Comparison of ENCODE assay signal across 8 cellular contexts in the genomic region with DNA sequence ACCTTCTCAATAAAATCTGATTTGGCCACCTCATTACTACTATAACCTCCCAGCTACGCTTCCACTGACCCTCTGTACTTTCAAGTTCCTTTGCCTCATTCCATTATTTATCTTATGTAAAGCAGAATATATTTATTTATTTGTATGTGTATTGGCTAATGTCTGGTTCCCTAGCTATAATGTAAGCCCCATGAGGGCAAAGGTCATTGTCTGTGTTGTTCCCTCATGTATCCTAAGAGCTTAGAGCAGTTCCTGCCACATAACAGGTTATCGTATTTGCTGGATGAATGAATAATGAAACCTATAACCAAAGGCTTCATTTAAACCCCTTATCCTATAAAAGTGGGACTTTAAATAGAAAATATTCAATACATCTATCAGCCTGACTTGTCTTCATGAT.
"Had no signal": no experiment of that assay in that cellular context is flagged by ENCODE, and none has a peak within 500 bp of the region (broad histone marks: within the 10 kb centered on the region; RNA-seq: fewer than 3 reads in every experiment).

No MANE protein-coding gene starts in this region.

- FAIRE-seq: G401.6, GM12878, GM12891, GM12892, GM18507, GM19239 had no signal

- H3K4me3 ChIP-seq: GM12878 had no signal

- ATAC-seq: GM12878 had no signal

- DNase-seq: GDM1, GF-D8 had no signal
